4 cellular contexts compared by ENCODE assay signal in genomic region chr2:169562084-169562483, GRCh38.
TF ChIP-seq lines count a peak whose summit lies in the region.

No MANE protein-coding gene starts in this region.

TF ChIP-seq in A549, 52 proteins besides CTCF, POLR2A, EP300 and RAD21:
- peak; percentile 93; the same call in 1 of the 2 replicates for TF ChIP-seq CHD4 (IDR thresholded peaks at IDR 0.05; ENCODE audit: borderline replicate concordance)

TF ChIP-seq in WTC11, 78 proteins besides CTCF, POLR2A, EP300 and RAD21:
- peak; percentile 80; the same call in 1 of the 2 replicates for TF ChIP-seq HMGA2 (CRISPR knock-in tag; IDR thresholded peaks at IDR 0.05)

TF ChIP-seq in K562, 482 proteins besides CTCF, POLR2A, EP300 and RAD21:
- TF ChIP-seq TEAD1 (CRISPR knock-in tag; IDR thresholded peaks at IDR 0.05) (0 out of 4 replicates have a peak, but pooled peaks of 1 of the 2 experiments have one; percentile 16), ZNF431 (CRISPR knock-in tag; IDR thresholded peaks at IDR 0.05) (peak; percentile 75), ZFX (CRISPR knock-in tag; IDR thresholded peaks at IDR 0.05) (0 out of 2 replicates have a peak, but pooled peaks have one; percentile 26), KDM1A (IDR thresholded peaks at IDR 0.05) (0 out of 4 replicates have a peak, but pooled peaks of 1 of the 2 experiments have one; percentile 10), SMARCA5 (IDR thresholded peaks at IDR 0.05) (peak; percentile 75; the same call in 1 of the 2 replicates), DACH1 (IDR thresholded peaks at IDR 0.05; ENCODE audit: partially characterized antibody) (peak; percentile 90), BCOR (IDR thresholded peaks at IDR 0.05) (peak; percentile 58; the same call in 1 of the 2 replicates), E2F5 (CRISPR knock-in tag; IDR thresholded peaks at IDR 0.05) (0 out of 2 replicates have a peak, but pooled peaks have one; percentile 50), ZNF121 (CRISPR knock-in tag; conservative IDR thresholded peaks at IDR 0.05) (0 out of 2 replicates have a peak, but pooled peaks have one; percentile 18), CHAMP1 (IDR thresholded peaks at IDR 0.05) (0 out of 2 replicates have a peak, but pooled peaks have one; percentile 28)

TF ChIP-seq in HepG2, 621 proteins besides CTCF, POLR2A, EP300 and RAD21:
- TF ChIP-seq SATB2 (CRISPR knock-in tag; IDR thresholded peaks at IDR 0.05) (0 out of 2 replicates have a peak, but pooled peaks have one; percentile 80), ZNF121 (CRISPR knock-in tag; IDR thresholded peaks at IDR 0.05) (peak; percentile 32; the same call in 1 of the 2 replicates), ARID3A (IDR thresholded peaks at IDR 0.05; ENCODE audit: low read depth, low read length) (0 out of 2 replicates have a peak, but pooled peaks have one; percentile 12)
